17 cellular contexts compared by ENCODE assay signal in the genomic region with DNA sequence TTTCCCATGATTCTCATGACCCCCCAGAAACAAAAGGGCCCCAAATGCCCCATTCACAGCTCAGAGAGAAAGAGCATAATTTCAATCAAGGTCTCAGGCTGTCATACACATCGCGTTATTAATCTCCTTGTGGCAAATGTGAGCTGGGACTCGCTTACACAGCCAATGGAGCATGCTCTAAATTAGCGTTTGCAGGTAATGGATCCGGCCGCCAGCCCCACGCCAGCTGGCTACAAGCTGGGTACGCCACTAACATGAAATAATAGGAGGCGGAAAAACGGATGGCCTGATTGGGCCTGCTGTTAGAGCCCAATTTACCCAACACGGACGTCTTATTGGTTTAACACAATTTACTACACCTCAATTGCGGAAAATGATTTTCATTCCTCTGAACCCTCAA.
DNase-seq lines count a peak whose midpoint lies in the region; ATAC-seq and TF ChIP-seq lines count a peak whose summit lies in the region.
"Had no signal": no experiment of that assay in that cellular context is flagged by ENCODE, and none has a peak within 500 bp of the region (broad histone marks: within the 10 kb centered on the region; RNA-seq: fewer than 3 reads in every experiment).

No MANE protein-coding gene starts in this region.

- WGBS in endodermal cell (ENCODE audit: insufficient coverage in 1 of 2, insufficient read length in 1 of 2), 2 experiments: 90 to 91% methylated on average over 13 of the region's 13 CpGs

- no peaks in the 10 kb centered on the region for H3K9me3 Mint-ChIP-seq in endodermal cell
- H3K9me3 Mint-ChIP-seq: GM23338 had no signal

- peaks cover 8% of the 10 kb centered on the region for H3K36me3 Mint-ChIP-seq in endodermal cell (ENCODE audit: low read depth)

- DNase-seq in NCI-H82 (lab: John Stamatoyannopoulos, UW) (peak; percentile 10), NCI-H82 treated with DMSO at 0.1 percent for 48 hours (lab: John Stamatoyannopoulos, UW; ENCODE audit: unreplicated experiment) (no peak), NCI-H1694 treated with DMSO at 0.1 percent for 48 hours (lab: John Stamatoyannopoulos, UW) (peak; percentile 85), endodermal cell (peak; percentile 21), osteoblast (ENCODE audit: insufficient read length, low spot score, missing footprints) (peak; percentile 73), A673 (ENCODE audit: low spot score) (no peak)
- no peak for DNase-seq in NK-92 treated with Interleukin-12 subunit alpha and Interleukin-12 subunit beta, amount 100 ng/mL, for 24 hours (lab: John Stamatoyannopoulos, UW)
- DNase-seq: C1 segment of cervical spinal cord, DMS79 treated with DMSO at 0.1 percent for 48 hours, KG1, NCI-H146, NCI-H524 treated with DMSO at 0.1 percent for 48 hours had no signal

- H3K9me3 ChIP-seq in endodermal cell (ENCODE audit: control insufficient read depth, low read length): no peaks in the 10 kb centered on the region
- no peaks in the 10 kb centered on the region for H3K9me3 ChIP-seq in osteoblast (ENCODE audit: low read depth, low read length)
- no peaks in the 10 kb centered on the region for H3K9me3 ChIP-seq in A673 (ENCODE audit: low read depth, low read length, poor library complexity, severe bottlenecking)
- H3K9me3 ChIP-seq: A549, SJSA1 had no signal

- peak overlapping the region; percentile 18 for H3K27ac Mint-ChIP-seq in endodermal cell

- H3K4me1 ChIP-seq in endodermal cell (ENCODE audit: control insufficient read depth, insufficient read depth, low read length) (no peaks in the 10 kb centered on the region), osteoblast (ENCODE audit: insufficient read depth, low read length) (no peaks in the 10 kb centered on the region), A673 (ENCODE audit: insufficient read depth, low read length, poor library complexity, severe bottlenecking) (no peaks in the 10 kb centered on the region)
- H3K4me1 ChIP-seq: A549, SJSA1 had no signal

- no peak for TF ChIP-seq CTCF in endodermal cell (conservative IDR thresholded peaks at IDR 0.05)
- TF ChIP-seq CTCF in osteoblast (IDR thresholded peaks at IDR 0.05; ENCODE audit: extremely low read depth, low read depth, low read length): no peak
- no peak for TF ChIP-seq CTCF in A673 (conservative IDR thresholded peaks at IDR 0.05; ENCODE audit: low read depth, low read length)

- BruUV-seq in A673 (replicated peaks; lab: Mats Ljungman, UMichigan): no TSS peak

- no peak overlapping the region for H3K4me3 Mint-ChIP-seq in endodermal cell
- H3K4me3 Mint-ChIP-seq: GM23338 had no signal

- H3K27ac ChIP-seq in endodermal cell (ENCODE audit: low read depth, low read length): peak overlapping the region; percentile 2
- no peak overlapping the region for H3K27ac ChIP-seq in osteoblast (ENCODE audit: low read depth, low read length)
- H3K27ac ChIP-seq in A673 (ENCODE audit: low read depth, low read length, poor library complexity, severe bottlenecking): no peak overlapping the region
- H3K27ac ChIP-seq: A549, SJSA1 had no signal

- H3K27me3 Mint-ChIP-seq in endodermal cell (ENCODE audit: insufficient read depth): no peaks in the 10 kb centered on the region

- no peak for ATAC-seq in HG03097 (IDR thresholded peaks at IDR 0.05; ENCODE audit: low FRiP score, unreplicated experiment)
- ATAC-seq: A549, GM23338, HepG2 had no signal

- H3K4me3 ChIP-seq in endodermal cell (ENCODE audit: low read length): no peak overlapping the region
- no peak overlapping the region for H3K4me3 ChIP-seq in osteoblast (ENCODE audit: insufficient read depth, low read length)
- H3K4me3 ChIP-seq in A673 (ENCODE audit: low read depth, low read length, poor library complexity, severe bottlenecking): no peak overlapping the region
- H3K4me3 ChIP-seq: A549, GM23338, SJSA1 had no signal

- no peaks in the 10 kb centered on the region for H3K79me2 ChIP-seq in osteoblast (ENCODE audit: insufficient read depth, low read length)

- no peak overlapping the region for H3K9ac ChIP-seq in endodermal cell (ENCODE audit: extremely low read depth, low read length, poor library complexity, severe bottlenecking)

- no peak overlapping the region for H3K4me2 ChIP-seq in osteoblast (ENCODE audit: insufficient read depth, low read length)
- H3K4me2 ChIP-seq: A549, GM23338 had no signal

- POLR2A ChIA-PET in A673 (lab: Charles Lee; ENCODE audit: low non-redundant PET): no interaction called here

- peaks cover 5% of the 10 kb centered on the region for H3K4me1 Mint-ChIP-seq in endodermal cell
- H3K4me1 Mint-ChIP-seq: GM23338 had no signal

- CTCF ChIA-PET in A673 (lab: Charles Lee): no interaction called here

- peaks cover 21% of the 10 kb centered on the region for H3K36me3 ChIP-seq in endodermal cell (ENCODE audit: control insufficient read depth, insufficient read depth, low read length)
- peaks cover 7% of the 10 kb centered on the region for H3K36me3 ChIP-seq in osteoblast (ENCODE audit: insufficient read depth, low read length)
- H3K36me3 ChIP-seq in A673 (ENCODE audit: insufficient read depth, low read length, poor library complexity, severe bottlenecking): no peaks in the 10 kb centered on the region

- intact Hi-C loops in A673 (cut with micrococcal nuclease; ENCODE audit: unreplicated experiment): no loop called here

- no peaks in the 10 kb centered on the region for H4K20me1 ChIP-seq in osteoblast (ENCODE audit: insufficient read depth, low read length)

- H3K27me3 ChIP-seq in endodermal cell (ENCODE audit: control insufficient read depth, insufficient read depth, low read length, poor library complexity, severe bottlenecking) (no peaks in the 10 kb centered on the region), osteoblast (ENCODE audit: insufficient read depth, low read length) (no peaks in the 10 kb centered on the region), A673 (replicated peaks; ENCODE audit: insufficient read depth, low read depth, low read length, poor library complexity) (no peaks in the 10 kb centered on the region)
- H3K27me3 ChIP-seq: SJSA1 had no signal

- no peak overlapping the region for H2AFZ ChIP-seq in osteoblast (ENCODE audit: low read length)
- H2AFZ ChIP-seq: GM23338 had no signal

Comparison
In these comparisons a context has a peak if more than half of its experiments do, and no peak if none do; other contexts are left out.
1. DNase-seq: peak in NCI-H82 (single experiment), NCI-H1694 treated with DMSO at 0.1 percent for 48 hours (single experiment), endodermal cell (single experiment) and osteoblast (single experiment); none in NCI-H82 treated with DMSO at 0.1 percent for 48 hours (single experiment), NK-92 treated with Interleukin-12 subunit alpha and Interleukin-12 subunit beta, amount 100 ng/mL, for 24 hours (single experiment) and A673 (single experiment).